ENCODE assay signal across 8 cellular contexts in the genomic region with DNA sequence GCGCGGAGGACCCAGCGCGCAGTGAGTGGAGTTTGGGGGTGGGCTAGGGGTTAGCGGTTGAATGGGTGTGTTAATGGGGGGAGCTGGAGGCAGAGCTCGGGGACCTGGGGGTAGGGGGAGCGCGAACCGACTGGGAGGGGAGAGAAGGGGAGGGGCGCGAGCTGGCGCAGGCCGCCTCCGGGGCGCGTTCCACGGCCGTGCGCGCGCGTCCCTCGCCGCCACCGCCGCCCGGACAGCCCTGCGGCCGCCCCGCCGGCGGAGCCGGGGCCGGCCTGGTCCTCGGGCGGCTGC. TPM values are rescaled to one million over a fixed set of nuclear protein-coding genes. Genes with fewer than 3 reads are reported as not detected.
DNase-seq lines count a peak whose midpoint lies in the region; TF ChIP-seq lines count a peak whose summit lies in the region.

A gene (plus strand): TSS at position 194 of the 291 bp plus-strand sequence. CDS start 36,051 bp downstream, outside the sequence.

- TF ChIP-seq CTCF in astrocyte of the cerebellum (IDR thresholded peaks at IDR 0.05; ENCODE audit: low read depth, low read length, missing control alignments), result no peak
- TF ChIP-seq CTCF in stomach (IDR thresholded peaks at IDR 0.05), result no peak

- H3K9me3 ChIP-seq in stomach, result no peaks in the 10 kb centered on the region

- H3K36me3 ChIP-seq in stomach, result no peaks in the 10 kb centered on the region

- peak within 1 kb of the TSS; percentile 83 for H3K4me3 ChIP-seq in astrocyte of the cerebellum (ENCODE audit: low read depth, low read length)
- H3K4me3 ChIP-seq in stomach, result peak within 1 kb of the TSS; percentile 79 to 92 (median 82)

- intact Hi-C loops in activated CD4-positive, alpha-beta T cell treated with anti-CD3 and anti-CD28 coated beads, Interleukin-2, amount 10 ng/mL, durations not matched to agents 24 days and 14 days (cut with micrococcal nuclease), result no loop called here
- intact Hi-C loops in stomach (cut with DNase I; ENCODE audit: low total_unique reads), result no loop called here

- DNase-seq in activated CD4-positive, alpha-beta T cell treated with anti-CD3 and anti-CD28 coated beads, Interleukin-2, amount 10 ng/mL, durations not matched to agents 24 days and 14 days, result no peak
- DNase-seq in activated CD4-positive, alpha-beta T cell treated with anti-CD3 and anti-CD28 coated beads, Interleukin-2, amount 50 U/mL, for 4 hours, result no peak
- DNase-seq in astrocyte of the cerebellum (ENCODE audit: low read depth) (no peak), iPS-NIHi7 (ENCODE audit: extremely low spot score) (peak; percentile 64), stomach (peak; percentile 26), OCI-M2 (lab: John Stamatoyannopoulos, UW; ENCODE audit: unreplicated experiment) (no peak), cerebellar nuclear complex (lab: John Stamatoyannopoulos, UW) (no peak), midbrain (lab: John Stamatoyannopoulos, UW) (no peak)

- no peak within 1 kb of the TSS for H3K27ac Mint-ChIP-seq in activated CD4-positive, alpha-beta T cell treated with anti-CD3 and anti-CD28 coated beads, Interleukin-2, amount 10 ng/mL, durations not matched to agents 24 days and 14 days

- no peaks in the 10 kb centered on the region for H3K4me1 Mint-ChIP-seq in activated CD4-positive, alpha-beta T cell treated with anti-CD3 and anti-CD28 coated beads, Interleukin-2, amount 10 ng/mL, durations not matched to agents 24 days and 14 days

- in situ Hi-C loops in astrocyte of the cerebellum (cut with HindIII; ENCODE audit: low sequenced_read_pairs), result no loop called here

- H3K4me3 Mint-ChIP-seq in activated CD4-positive, alpha-beta T cell treated with anti-CD3 and anti-CD28 coated beads, Interleukin-2, amount 10 ng/mL, durations not matched to agents 24 days and 14 days, result peak within 1 kb of the TSS; percentile 55

- no peaks in the 10 kb centered on the region for H3K36me3 Mint-ChIP-seq in activated CD4-positive, alpha-beta T cell treated with anti-CD3 and anti-CD28 coated beads, Interleukin-2, amount 10 ng/mL, durations not matched to agents 24 days and 14 days (ENCODE audit: low read depth)

- peaks cover 53% of the 10 kb centered on the region for H3K27me3 Mint-ChIP-seq in activated CD4-positive, alpha-beta T cell treated with anti-CD3 and anti-CD28 coated beads, Interleukin-2, amount 10 ng/mL, durations not matched to agents 24 days and 14 days

- H3K4me1 ChIP-seq in stomach, result peaks cover 0 to 32% (median 23%) of the 10 kb centered on the region in 4 donors

- no peak for TF ChIP-seq EP300 in stomach (IDR thresholded peaks at IDR 0.05)

- peak within 1 kb of the TSS; percentile 88 to 97 (median 93) for H3K27ac ChIP-seq in stomach

- peaks cover 0 to 35% (median 0%) of the 10 kb centered on the region in 3 donors for H3K27me3 ChIP-seq in stomach

- no peak for TF ChIP-seq POLR2A in stomach (IDR thresholded peaks at IDR 0.05)

- no peaks in the 10 kb centered on the region for H3K9me3 Mint-ChIP-seq in activated CD4-positive, alpha-beta T cell treated with anti-CD3 and anti-CD28 coated beads, Interleukin-2, amount 10 ng/mL, durations not matched to agents 24 days and 14 days

- 0 to 5% (median 1%) methylated on average over 20 to 35 of the region's 36 CpGs for WGBS in stomach, 5 donors

RNA-seq across cellular contexts. Expression of the gene that starts here (rescaled TPM):
- 0.05 and 0.17 TPM in 2 replicates for total RNA-seq in activated CD4-positive, alpha-beta T cell treated with anti-CD3 and anti-CD28 coated beads, Interleukin-2, amount 10 ng/mL, durations not matched to agents 24 days and 14 days
- 100 to 1,000 TPM in 2 of 5 donors, 10 to 100 TPM in 3; 13.6 to 173 (median 78.5) TPM for total RNA-seq in stomach
- 10 to 100 TPM; 13.0 to 19.4 (median 15.7) TPM for polyA plus RNA-seq in stomach

Comparison
In these comparisons a context has a peak if more than half of its experiments do, and no peak if none do; other contexts are left out.
1. RNA of the gene that starts here (total RNA-seq): 13.6 to 173 TPM in stomach; 0.05 to 0.17 TPM in activated CD4-positive, alpha-beta T cell treated with anti-CD3 and anti-CD28 coated beads, Interleukin-2, amount 10 ng/mL, durations not matched to agents 24 days and 14 days; every median in the first group is over 10 times any median in the second.
2. DNase-seq: peak in iPS-NIHi7 (single experiment) and stomach (single experiment); none in activated CD4-positive, alpha-beta T cell treated with anti-CD3 and anti-CD28 coated beads, Interleukin-2, amount 10 ng/mL, durations not matched to agents 24 days and 14 days (single experiment), activated CD4-positive, alpha-beta T cell treated with anti-CD3 and anti-CD28 coated beads, Interleukin-2, amount 50 U/mL, for 4 hours (0 of 2), astrocyte of the cerebellum (single experiment), OCI-M2 (single experiment), cerebellar nuclear complex (0 of 2) and midbrain (single experiment).